ENCODE assay signal across 1 cellular context in genomic region chr2:68193144-68193543, GRCh38.
TF ChIP-seq lines count a peak whose summit lies in the region.

No MANE protein-coding gene starts in this region.

TF ChIP-seq in HEK293, 187 proteins besides CTCF, POLR2A, EP300 and RAD21 (continued from another document):
- TF ChIP-seq ZNF148 (tag by site-specific recombination; IDR thresholded peaks at IDR 0.05; ENCODE audit: borderline replicate concordance), result no peak
